Comparison of ENCODE assay signal across 14 cellular contexts in genomic region chr7:128946936-128947830, GRCh38. TPM values are rescaled to one million over a fixed set of nuclear protein-coding genes. Genes with fewer than 3 reads are reported as not detected.
DNase-seq lines count a peak whose midpoint lies in the region; ATAC-seq and TF ChIP-seq lines count a peak whose summit lies in the region.
"Had no signal": no experiment of that assay in that cellular context is flagged by ENCODE, and none has a peak within 500 bp of the region (broad histone marks: within the 10 kb centered on the region; RNA-seq: fewer than 3 reads in every experiment).

No MANE protein-coding gene starts in this region.

- CTCF ChIA-PET in activated CD8-positive, alpha-beta T cell treated with anti-CD3 and anti-CD28 coated beads for 36 hours (lab: Charles Lee), result interaction anchor here (0.6 to 1.9 kb wide), 13 partner anchors 10 to 170 kb away, joined by 3 to 9 read pairs (median 3); partner anchors contain the start of gene IRF5

- H3K4me3 ChIP-seq in H7 (ENCODE audit: insufficient read depth, low read depth, low read length) (no peak overlapping the region), mesendoderm (ENCODE audit: low read length) (no peak overlapping the region), tibial nerve (no peak overlapping the region), vagina (no peak overlapping the region)
- H3K4me3 ChIP-seq: gastroesophageal sphincter, skin epidermis had no signal

- H3K56ac ChIP-seq in mesendoderm (ENCODE audit: low read length), result no peak overlapping the region

- no peak for TF ChIP-seq EP300 in tibial nerve (IDR thresholded peaks at IDR 0.05)

- H2AK5ac ChIP-seq in mesendoderm (ENCODE audit: low read length), result no peak overlapping the region

- no peaks in the 10 kb centered on the region for H3K36me3 Mint-ChIP-seq in activated CD8-positive, alpha-beta T cell treated with anti-CD3 and anti-CD28 coated beads for 36 hours (ENCODE audit: low read depth)
- H3K36me3 Mint-ChIP-seq in activated CD4-positive, alpha-beta T cell treated with anti-CD3 and anti-CD28 coated beads, Interleukin-2, amount 10 ng/mL, durations not matched to agents 24 days and 14 days (ENCODE audit: low read depth), result peaks cover 19% of the 10 kb centered on the region

- no peak overlapping the region for H2BK120ac ChIP-seq in mesendoderm (ENCODE audit: low read depth, low read length)

- H2BK5ac ChIP-seq in mesendoderm (ENCODE audit: low read length), result no peak overlapping the region

- H3K27me3 ChIP-seq in H7 (ENCODE audit: control insufficient read depth, insufficient read depth, low read length), result no peaks in the 10 kb centered on the region
- H3K27me3 ChIP-seq in mesendoderm (ENCODE audit: insufficient read depth, low read length, poor library complexity), result no peaks in the 10 kb centered on the region
- H3K27me3 ChIP-seq in tibial nerve, result no peaks in the 10 kb centered on the region
- H3K27me3 ChIP-seq in vagina, result no peaks in the 10 kb centered on the region
- H3K27me3 ChIP-seq: gastroesophageal sphincter had no signal

- H3K4me2 ChIP-seq in mesendoderm (ENCODE audit: low read length), result no peak overlapping the region

- H3K27ac ChIP-seq in mesendoderm (ENCODE audit: low read depth, low read length) (no peak overlapping the region), tibial nerve (no peak overlapping the region), vagina (no peak overlapping the region)
- H3K27ac ChIP-seq: gastroesophageal sphincter, skin epidermis had no signal

- peak; percentile 33 for DNase-seq in CD1c-positive myeloid dendritic cell (ENCODE audit: extremely low spot score)
- DNase-seq in H7, result peak; percentile 89
- DNase-seq in activated CD8-positive, alpha-beta T cell treated with anti-CD3 and anti-CD28 coated beads for 36 hours, result peak; percentile 27
- DNase-seq in mesendoderm, result peak; percentile 42
- DNase-seq in pons (ENCODE audit: low spot score), result no peak
- DNase-seq in tibial nerve (ENCODE audit: low spot score in 2 of 2), result no peak
- DNase-seq in vagina (ENCODE audit: extremely low spot score in 2 of 2), result no peak
- DNase-seq in activated CD4-positive, alpha-beta T cell treated with anti-CD3 and anti-CD28 coated beads, Interleukin-2, amount 10 ng/mL, durations not matched to agents 24 days and 14 days, result no peak
- DNase-seq: GDM1, T-cell had no signal

- no peak overlapping the region for H4K8ac ChIP-seq in mesendoderm (ENCODE audit: low read depth, low read length)

- no peak overlapping the region for H4K5ac ChIP-seq in mesendoderm (ENCODE audit: low read length)

- H3K36me3 ChIP-seq in H7 (replicated peaks; ENCODE audit: control insufficient read depth, insufficient read depth, low read length), result no peaks in the 10 kb centered on the region
- H3K36me3 ChIP-seq in mesendoderm (ENCODE audit: control insufficient read depth, insufficient read depth, low read length), result no peaks in the 10 kb centered on the region
- H3K36me3 ChIP-seq in tibial nerve, result peaks cover 0 to 24% (median 0%) of the 10 kb centered on the region in 3 donors
- peaks cover 0 to 5% of the 10 kb centered on the region in 2 donors for H3K36me3 ChIP-seq in vagina

- no peak overlapping the region for H2BK15ac ChIP-seq in mesendoderm (replicated peaks; ENCODE audit: low read depth)

- intact Hi-C loops in activated CD8-positive, alpha-beta T cell treated with anti-CD3 and anti-CD28 coated beads for 36 hours (cut with micrococcal nuclease), result no loop called here
- intact Hi-C loops in vagina (cut with DNase I), result no loop called here
- intact Hi-C loops in activated CD4-positive, alpha-beta T cell treated with anti-CD3 and anti-CD28 coated beads, Interleukin-2, amount 10 ng/mL, durations not matched to agents 24 days and 14 days (cut with micrococcal nuclease), result no loop called here

- TF ChIP-seq CTCF in activated CD8-positive, alpha-beta T cell treated with anti-CD3 and anti-CD28 coated beads for 36 hours (IDR thresholded peaks at IDR 0.05), result peak; percentile 37
- TF ChIP-seq CTCF in tibial nerve (IDR thresholded peaks at IDR 0.05) (no peak), vagina (IDR thresholded peaks at IDR 0.05) (no peak)

- H3K4me1 Mint-ChIP-seq in activated CD8-positive, alpha-beta T cell treated with anti-CD3 and anti-CD28 coated beads for 36 hours (ENCODE audit: low read depth), result no peaks in the 10 kb centered on the region
- H3K4me1 Mint-ChIP-seq in activated CD4-positive, alpha-beta T cell treated with anti-CD3 and anti-CD28 coated beads, Interleukin-2, amount 10 ng/mL, durations not matched to agents 24 days and 14 days, result no peaks in the 10 kb centered on the region
- H3K4me1 Mint-ChIP-seq: brain, T-cell had no signal

- TF ChIP-seq POLR2A in tibial nerve (IDR thresholded peaks at IDR 0.05) (no peak), vagina (IDR thresholded peaks at IDR 0.05) (no peak)

- H3K79me2 ChIP-seq in mesendoderm (ENCODE audit: control insufficient read depth, insufficient read depth, low read length), result no peaks in the 10 kb centered on the region

- H3K9me3 ChIP-seq in tibial nerve (no peaks in the 10 kb centered on the region), vagina (no peaks in the 10 kb centered on the region)
- H3K9me3 ChIP-seq: gastroesophageal sphincter had no signal

- H3K79me1 ChIP-seq in mesendoderm (ENCODE audit: low read length), result no peaks in the 10 kb centered on the region

- peaks cover 1% of the 10 kb centered on the region for H3K27me3 Mint-ChIP-seq in activated CD8-positive, alpha-beta T cell treated with anti-CD3 and anti-CD28 coated beads for 36 hours
- no peaks in the 10 kb centered on the region for H3K27me3 Mint-ChIP-seq in activated CD4-positive, alpha-beta T cell treated with anti-CD3 and anti-CD28 coated beads, Interleukin-2, amount 10 ng/mL, durations not matched to agents 24 days and 14 days
- H3K27me3 Mint-ChIP-seq: brain, T-cell had no signal

- H3K4me3 Mint-ChIP-seq in activated CD8-positive, alpha-beta T cell treated with anti-CD3 and anti-CD28 coated beads for 36 hours, result no peak overlapping the region
- H3K4me3 Mint-ChIP-seq in activated CD4-positive, alpha-beta T cell treated with anti-CD3 and anti-CD28 coated beads, Interleukin-2, amount 10 ng/mL, durations not matched to agents 24 days and 14 days, result no peak overlapping the region
- H3K4me3 Mint-ChIP-seq: brain, T-cell had no signal

- H3K4me1 ChIP-seq in mesendoderm (ENCODE audit: control insufficient read depth, low read depth, low read length), result no peaks in the 10 kb centered on the region
- H3K4me1 ChIP-seq in tibial nerve, result peaks cover 0 to 8% (median 0%) of the 10 kb centered on the region in 4 donors
- no peaks in the 10 kb centered on the region for H3K4me1 ChIP-seq in vagina
- H3K4me1 ChIP-seq: gastroesophageal sphincter had no signal

- H3K9ac ChIP-seq in mesendoderm (ENCODE audit: low read length), result no peak overlapping the region

- H3K4ac ChIP-seq in mesendoderm (ENCODE audit: low read depth, low read length), result no peak overlapping the region

- H3K23ac ChIP-seq in mesendoderm (ENCODE audit: low read length), result no peak overlapping the region

- H3K9me3 Mint-ChIP-seq in activated CD8-positive, alpha-beta T cell treated with anti-CD3 and anti-CD28 coated beads for 36 hours, result no peaks in the 10 kb centered on the region
- no peaks in the 10 kb centered on the region for H3K9me3 Mint-ChIP-seq in activated CD4-positive, alpha-beta T cell treated with anti-CD3 and anti-CD28 coated beads, Interleukin-2, amount 10 ng/mL, durations not matched to agents 24 days and 14 days
- H3K9me3 Mint-ChIP-seq: brain, T-cell had no signal

- POLR2A ChIA-PET in activated CD8-positive, alpha-beta T cell treated with anti-CD3 and anti-CD28 coated beads for 36 hours (lab: Charles Lee), result interaction anchor here (0.6 to 1.5 kb wide), 3 partner anchors 10 to 21 kb away, joined by 3 to 6 read pairs (median 3); no protein-coding TSS in a partner anchor

- no CpG with 5 or more reads among the region's 22 CpGs for WGBS in mesendoderm (ENCODE audit: extremely low coverage, insufficient coverage, low lambda C conversion rate)
- 70 to 79% methylated on average over 15 to 19 of the region's 22 CpGs for WGBS in tibial nerve, 2 donors

- H3K18ac ChIP-seq in mesendoderm (ENCODE audit: low read length), result no peak overlapping the region

- no peak for ATAC-seq in activated CD8-positive, alpha-beta T cell treated with anti-CD3 and anti-CD28 coated beads for 36 hours
- ATAC-seq: gastroesophageal sphincter, T-cell had no signal

- H3K27ac Mint-ChIP-seq in activated CD8-positive, alpha-beta T cell treated with anti-CD3 and anti-CD28 coated beads for 36 hours, result no peak overlapping the region
- no peak overlapping the region for H3K27ac Mint-ChIP-seq in activated CD4-positive, alpha-beta T cell treated with anti-CD3 and anti-CD28 coated beads, Interleukin-2, amount 10 ng/mL, durations not matched to agents 24 days and 14 days
- H3K27ac Mint-ChIP-seq: T-cell had no signal

RNA-seq across cellular contexts. Expression of gene IRF5, which starts 9.5 kb away (rescaled TPM):
- 0.48 and 0.62 TPM in 2 replicates for total RNA-seq in H7 (2014; rRNA removed; shearing (Covaris generic))
- total RNA-seq in activated CD8-positive, alpha-beta T cell treated with anti-CD3 and anti-CD28 coated beads for 36 hours, result 1 to 10 TPM; 6.5 to 7.7 TPM
- 0.07 TPM for polyA plus RNA-seq in mesendoderm (2013, experiment 1 of 2)
- 0.06 TPM for polyA plus RNA-seq in mesendoderm (2013, experiment 2 of 2)
- total RNA-seq in tibial nerve (10 to 100 TPM in 3 of 4 donors, 1 to 10 TPM in 1; 7.8 to 28.8 (median 15.0) TPM), vagina (15.0 TPM)
- 16.2 and 18.6 TPM in 2 replicates for total RNA-seq in activated CD4-positive, alpha-beta T cell treated with anti-CD3 and anti-CD28 coated beads, Interleukin-2, amount 10 ng/mL, durations not matched to agents 24 days and 14 days

RNA-seq across cellular contexts. Expression of gene KCP, which starts 36.7 kb away (rescaled TPM):
- total RNA-seq in H7 (2014; rRNA removed; shearing (Covaris generic)), result 2.5 and 3.4 TPM in 2 replicates
- not detected for total RNA-seq in activated CD8-positive, alpha-beta T cell treated with anti-CD3 and anti-CD28 coated beads for 36 hours
- 0.74 TPM for polyA plus RNA-seq in mesendoderm (2013, experiment 1 of 2)
- polyA plus RNA-seq in mesendoderm (2013, experiment 2 of 2), result 0.84 TPM
- total RNA-seq in tibial nerve (under 1 TPM; 0.21 to 0.90 (median 0.40) TPM), vagina (1.2 TPM)
- total RNA-seq in activated CD4-positive, alpha-beta T cell treated with anti-CD3 and anti-CD28 coated beads, Interleukin-2, amount 10 ng/mL, durations not matched to agents 24 days and 14 days, result 0.09 and 0.17 TPM in 2 replicates
- total RNA-seq: M059J had no signal

Comparison
In these comparisons a context has a peak if more than half of its experiments do, and no peak if none do; other contexts are left out.
1. DNase-seq: peak in CD1c-positive myeloid dendritic cell (single experiment), H7 (single experiment), activated CD8-positive, alpha-beta T cell treated with anti-CD3 and anti-CD28 coated beads for 36 hours (single experiment) and mesendoderm (single experiment); none in pons (single experiment), tibial nerve (0 of 2), vagina (0 of 2) and activated CD4-positive, alpha-beta T cell treated with anti-CD3 and anti-CD28 coated beads, Interleukin-2, amount 10 ng/mL, durations not matched to agents 24 days and 14 days (single experiment).